18 cellular contexts compared by ENCODE assay signal in genomic region chr5:118479285-118479684, GRCh38.
"Had no signal": no experiment of that assay in that cellular context is flagged by ENCODE, and none has a peak within 500 bp of the region (broad histone marks: within the 10 kb centered on the region; RNA-seq: fewer than 3 reads in every experiment).

No MANE protein-coding gene starts in this region.

- H3K36me3 ChIP-seq: MG63 had no signal

- H3K9me3 ChIP-seq: MG63, SK-N-SH had no signal

- H3K4me2 ChIP-seq: SK-N-SH had no signal

- H3K4me3 ChIP-seq: MG63 had no signal

- DNase-seq: IMR-90, Karpas-422, KG1, MG63, NCI-H1092 treated with DMSO at 0.1 percent for 48 hours, NCI-H1436, NCI-H187, NCI-H2029, NCI-H2081 treated with DMSO at 0.1 percent for 48 hours, NCI-H2227 treated with DMSO at 0.1 percent for 48 hours, NCI-H524, NCI-H526 treated with DMSO at 0.1 percent for 48 hours, NCI-H748 treated with DMSO at 0.1 percent for 48 hours, RPMI8226, SK-N-SH, SW 1271, T-cell had no signal

- ATAC-seq: HepG2, T-cell had no signal

- H3K9ac ChIP-seq: SK-N-SH had no signal
